ENCODE assay signal across 18 cellular contexts in genomic region chr7:33596694-33597093, GRCh38.
"Had no signal": no experiment of that assay in that cellular context is flagged by ENCODE, and none has a peak within 500 bp of the region (broad histone marks: within the 10 kb centered on the region; RNA-seq: fewer than 3 reads in every experiment).

No MANE protein-coding gene starts in this region.

- ATAC-seq: left lung; natural killer cell; stimulated activated naive CD8-positive, alpha-beta T cell treated with anti-CD3 and anti-CD28 coated beads, Interleukin-15, Interleukin-2, amounts not matched to agents 100 U/mL and 50 U/mL, for 24 hours; WTC11 had no signal

- H3K9me3 ChIP-seq: ascending aorta, left lung, ovary, prostate gland, tibial artery had no signal

- H3K36me3 ChIP-seq: ascending aorta, brain microvascular endothelial cell, left lung, ovary, prostate gland, tibial artery had no signal

- H3K4me3 ChIP-seq: ascending aorta, left lung, ovary, prostate gland, tibial artery had no signal

- H3K27me3 ChIP-seq: ascending aorta, brain microvascular endothelial cell, left lung, ovary, tibial artery had no signal

- H3K27ac ChIP-seq: ascending aorta, brain microvascular endothelial cell, left lung, ovary, prostate gland, tibial artery had no signal

- H3K4me1 ChIP-seq: ascending aorta, prostate gland had no signal

- DNase-seq: activated gamma-delta T cell treated with Interleukin-2 at 50 U/mL for 16 hours; activated T-cell treated with anti-CD3 and anti-CD28 coated beads, Interleukin-2, amount 50 U/mL, for 1 hour; brain microvascular endothelial cell; caudate nucleus; effector CD4-positive, alpha-beta T cell; erythroblast; foreskin fibroblast; left lung; natural killer cell; ovary; stimulated activated CD4-positive, alpha-beta T cell treated with anti-CD3 and anti-CD28 coated beads, Interleukin-12 subunit alpha, Interleukin-12 subunit beta, amount 100 ng/mL, for 4 hours; stimulated activated CD4-positive, alpha-beta T cell treated with anti-CD3 and anti-CD28 coated beads, Interleukin-4, amount 100 ng/mL, for 4 hours; stimulated activated naive CD8-positive, alpha-beta T cell treated with anti-CD3 and anti-CD28 coated beads, Interleukin-15, Interleukin-2, amounts not matched to agents 100 U/mL and 50 U/mL, for 24 hours; T-helper 9 cell; tibial artery had no signal
